ENCODE assay signal across 1 cellular context in genomic region chr6:42569102-42570028, GRCh38.
TF ChIP-seq lines count a peak whose summit lies in the region.

No MANE protein-coding gene starts in this region.

TF ChIP-seq in K562, 482 proteins besides CTCF, POLR2A, EP300 and RAD21 (continued from another document):
- TF ChIP-seq ARID3A (IDR thresholded peaks at IDR 0.05; ENCODE audit: borderline replicate concordance, low read depth, low read length) (peak; percentile 71; the same call in 1 of the 2 replicates), FIP1L1 (IDR thresholded peaks at IDR 0.05; ENCODE audit: low read depth, low read length, poor library complexity, severe bottlenecking) (no peak), TRIM28 (IDR thresholded peaks at IDR 0.05) (peak; percentile 88), HMG20A (CRISPR knock-in tag; conservative IDR thresholded peaks at IDR 0.05) (peak; percentile 40; the same call in 1 of the 2 replicates), DEAF1 (CRISPR knock-in tag; IDR thresholded peaks at IDR 0.05) (peak; percentile 20; the same call in 1 of the 2 replicates), TAF9B (IDR thresholded peaks at IDR 0.05; ENCODE audit: partially characterized antibody) (peak; percentile 59), SRSF9 (IDR thresholded peaks at IDR 0.05; ENCODE audit: borderline replicate concordance, low read depth, low read length) (no peak), MBD1 (CRISPR knock-in tag; IDR thresholded peaks at IDR 0.05) (no peak), MLLT1 (IDR thresholded peaks at IDR 0.05) (peak in 1 of 2 experiments; percentile 78; a peak in 1 of 4 replicates), SMARCE1 (IDR thresholded peaks at IDR 0.05) (peak; percentile 66; the same call in 1 of the 2 replicates), ZNF644 (tag; IDR thresholded peaks at IDR 0.05; ENCODE audit: low read depth) (peak; percentile 54; the same call in 1 of the 2 replicates), ZNF318 (IDR thresholded peaks at IDR 0.05; ENCODE audit: borderline replicate concordance in 1 of 2, low read depth in 1 of 2) (peak in 1 of 2 experiments; percentile 78; a peak in 2 of 4 replicates), MCM7 (IDR thresholded peaks at IDR 0.05) (no peak), MTA1 (IDR thresholded peaks at IDR 0.05; ENCODE audit: borderline replicate concordance) (0 out of 2 replicates have a peak, but pooled peaks have one; percentile 3), RBM25 (IDR thresholded peaks at IDR 0.05; ENCODE audit: low read depth, low read length, severe bottlenecking) (peak; percentile 84)
TF ChIP-seq in K562: peak in this region for 83.
